In genomic region chr14:91473046-91473445, GRCh38 we compare ENCODE assay signal across 17 cellular contexts. TPM values are rescaled to one million over a fixed set of nuclear protein-coding genes. Genes with fewer than 3 reads are reported as not detected.
DNase-seq lines count a peak whose midpoint lies in the region; ATAC-seq, FAIRE-seq and TF ChIP-seq lines count a peak whose summit lies in the region.
"Had no signal": no experiment of that assay in that cellular context is flagged by ENCODE, and none has a peak within 500 bp of the region (broad histone marks: within the 10 kb centered on the region; RNA-seq: fewer than 3 reads in every experiment).

No MANE protein-coding gene starts in this region.

- H3K27ac Mint-ChIP-seq in activated naive CD4-positive, alpha-beta T cell treated with anti-CD3 and anti-CD28 coated beads, Interleukin-2, amount 10 ng/mL, durations not matched to agents 7 days and 5 days: peak overlapping the region; percentile 72
- peak overlapping the region; percentile 44 for H3K27ac Mint-ChIP-seq in stimulated activated memory B cell treated with anti-CD40 and anti-IgM and Interleukin-4, amounts not matched to agents 10 μg/mL and 1 μg/mL and 100 μg/mL, for 72 hours

- ATAC-seq in stimulated activated memory B cell treated with anti-CD40 and anti-IgM and Interleukin-4, amounts not matched to agents 10 μg/mL and 1 μg/mL and 100 μg/mL, for 72 hours: no peak
- ATAC-seq in left colon: no peak

- FAIRE-seq in GM19239 (lab: Jason Lieb, UNC): peak; percentile 33
- FAIRE-seq in GM12891 (lab: Jason Lieb, UNC): no peak

- CTCF ChIA-PET in activated naive CD4-positive, alpha-beta T cell treated with anti-CD3 and anti-CD28 coated beads, Interleukin-2, amount 10 ng/mL, durations not matched to agents 7 days and 5 days (lab: Charles Lee): interaction anchor here (1.5 kb wide), 1 partner anchor 46 kb away, joined by 3 read pairs; no protein-coding TSS in a partner anchor

- H3K4me3 Mint-ChIP-seq in activated naive CD4-positive, alpha-beta T cell treated with anti-CD3 and anti-CD28 coated beads, Interleukin-2, amount 10 ng/mL, durations not matched to agents 7 days and 5 days: no peak overlapping the region
- no peak overlapping the region for H3K4me3 Mint-ChIP-seq in stimulated activated memory B cell treated with anti-CD40 and anti-IgM and Interleukin-4, amounts not matched to agents 10 μg/mL and 1 μg/mL and 100 μg/mL, for 72 hours

- intact Hi-C loops in left colon (cut with DNase I, micrococcal nuclease): no loop called here

- no peak for DNase-seq in activated naive CD4-positive, alpha-beta T cell treated with anti-CD3 and anti-CD28 coated beads, Interleukin-2, amount 10 ng/mL, durations not matched to agents 7 days and 5 days
- DNase-seq in activated naive CD4-positive, alpha-beta T cell treated with anti-CD3 and anti-CD28 coated beads, Interleukin-2, amount 50 U/mL, for 16 hours: no peak
- no peak for DNase-seq in GM19239 (ENCODE audit: insufficient read length, low spot score)
- DNase-seq in dermis blood vessel endothelial cell: peak; percentile 9
- no peak for DNase-seq in left colon
- no peak for DNase-seq in GM12891 (ENCODE audit: insufficient read length, low spot score)
- DNase-seq: ACHN, AML-193, H7, KBM-7, MV-4-11, NCI-H1436, NCI-H2029 treated with DMSO at 0.1 percent for 48 hours, NCI-H2171 treated with DMSO at 0.1 percent for 48 hours, NCI-H446 treated with DMSO at 0.1 percent for 48 hours, NCI-H774 had no signal

- H3K4me1 Mint-ChIP-seq in activated naive CD4-positive, alpha-beta T cell treated with anti-CD3 and anti-CD28 coated beads, Interleukin-2, amount 10 ng/mL, durations not matched to agents 7 days and 5 days: peaks cover 9% of the 10 kb centered on the region
- peaks cover 9% of the 10 kb centered on the region for H3K4me1 Mint-ChIP-seq in stimulated activated memory B cell treated with anti-CD40 and anti-IgM and Interleukin-4, amounts not matched to agents 10 μg/mL and 1 μg/mL and 100 μg/mL, for 72 hours

- peaks cover 71% of the 10 kb centered on the region for H3K36me3 Mint-ChIP-seq in activated naive CD4-positive, alpha-beta T cell treated with anti-CD3 and anti-CD28 coated beads, Interleukin-2, amount 10 ng/mL, durations not matched to agents 7 days and 5 days
- H3K36me3 Mint-ChIP-seq in stimulated activated memory B cell treated with anti-CD40 and anti-IgM and Interleukin-4, amounts not matched to agents 10 μg/mL and 1 μg/mL and 100 μg/mL, for 72 hours: peaks cover 66% of the 10 kb centered on the region

- no peaks in the 10 kb centered on the region for H3K27me3 Mint-ChIP-seq in activated naive CD4-positive, alpha-beta T cell treated with anti-CD3 and anti-CD28 coated beads, Interleukin-2, amount 10 ng/mL, durations not matched to agents 7 days and 5 days
- H3K27me3 Mint-ChIP-seq in stimulated activated memory B cell treated with anti-CD40 and anti-IgM and Interleukin-4, amounts not matched to agents 10 μg/mL and 1 μg/mL and 100 μg/mL, for 72 hours: no peaks in the 10 kb centered on the region

- H3K9me3 Mint-ChIP-seq in activated naive CD4-positive, alpha-beta T cell treated with anti-CD3 and anti-CD28 coated beads, Interleukin-2, amount 10 ng/mL, durations not matched to agents 7 days and 5 days: no peaks in the 10 kb centered on the region
- H3K9me3 Mint-ChIP-seq in stimulated activated memory B cell treated with anti-CD40 and anti-IgM and Interleukin-4, amounts not matched to agents 10 μg/mL and 1 μg/mL and 100 μg/mL, for 72 hours: no peaks in the 10 kb centered on the region

- no peak for TF ChIP-seq POLR2A in GM12891 (IDR thresholded peaks at IDR 0.05; ENCODE audit: low read depth, low read length)

TF ChIP-seq in GM12891, 5 proteins besides CTCF, POLR2A, EP300 and RAD21:
- TF ChIP-seq PAX5 (IDR thresholded peaks at IDR 0.05; ENCODE audit: insufficient read depth, low read length, severe bottlenecking) (no peak), TAF1 (IDR thresholded peaks at IDR 0.05; ENCODE audit: low read depth, low read length) (no peak), POLR2AphosphoS5 (IDR thresholded peaks at IDR 0.05; ENCODE audit: low read depth, low read length) (no peak), POU2F2 (IDR thresholded peaks at IDR 0.05; ENCODE audit: low read depth, low read length) (no peak), SPI1 (IDR thresholded peaks at IDR 0.05; ENCODE audit: low read depth, low read length) (no peak)

RNA-seq across cellular contexts. Expression of gene PPP4R3A, which starts 37.1 kb away (rescaled TPM):
- total RNA-seq in dermis blood vessel endothelial cell (83.2 and 104 TPM in 2 replicates), left colon (10 to 100 TPM; 74.5 to 84.3 TPM)
- 52.4 TPM for polyA plus RNA-seq in GM12891 (2012; ENCODE audit: low read depth, missing spikeins)

RNA-seq across cellular contexts. Expression of gene CCDC88C, which starts 55.4 kb away (rescaled TPM):
- total RNA-seq in dermis blood vessel endothelial cell (31.1 and 50.0 TPM in 2 replicates), left colon (10 to 100 TPM; 52.4 to 65.8 TPM)
- 32.5 TPM for polyA plus RNA-seq in GM12891 (2012; ENCODE audit: low read depth, missing spikeins)
